ENCODE assay signal across 14 cellular contexts in genomic region chr20:49501917-49502316, GRCh38. TPM values are rescaled to one million over a fixed set of nuclear protein-coding genes. Genes with fewer than 3 reads are reported as not detected.
DNase-seq lines count a peak whose midpoint lies in the region; ATAC-seq and TF ChIP-seq lines count a peak whose summit lies in the region.
"Had no signal": no experiment of that assay in that cellular context is flagged by ENCODE, and none has a peak within 500 bp of the region (broad histone marks: within the 10 kb centered on the region; RNA-seq: fewer than 3 reads in every experiment).

No MANE protein-coding gene starts in this region.

- TF ChIP-seq RAD21 in Ishikawa (IDR thresholded peaks at IDR 0.05; ENCODE audit: low read depth), result no peak

- H3K4me3 ChIP-seq in adipocyte (ENCODE audit: low read length) (no peak overlapping the region), MG63 (no peak overlapping the region)
- H3K4me3 ChIP-seq: pancreas had no signal

- H3K9ac ChIP-seq in adipocyte (ENCODE audit: low read length), result no peak overlapping the region

- H3K27me3 ChIP-seq in adipocyte (replicated peaks; ENCODE audit: control insufficient read depth, insufficient read depth, low read length), result no peaks in the 10 kb centered on the region
- no peaks in the 10 kb centered on the region for H3K27me3 ChIP-seq in MG63
- H3K27me3 ChIP-seq: pancreas had no signal

- H3K9me3 ChIP-seq in adipocyte (ENCODE audit: control insufficient read depth, low read length) (peaks cover 8% of the 10 kb centered on the region), MG63 (0 out of 2 replicates have a peak, but pooled peaks cover 5% of the 10 kb centered on the region)
- H3K9me3 ChIP-seq: pancreas had no signal

- no peak for ATAC-seq in GM19397 (IDR thresholded peaks at IDR 0.05; ENCODE audit: unreplicated experiment)
- ATAC-seq: activated naive CD4-positive, alpha-beta T cell treated with anti-CD3 and anti-CD28 coated beads, Interleukin-2, amount 50 U/mL, for 72 hours had no signal

- TF ChIP-seq EP300 in Ishikawa (IDR thresholded peaks at IDR 0.05; ENCODE audit: borderline replicate concordance), result no peak

- H3K36me3 ChIP-seq in adipocyte (ENCODE audit: control insufficient read depth, insufficient read depth, low read length, severe bottlenecking) (peaks cover 5% of the 10 kb centered on the region), MG63 (no peaks in the 10 kb centered on the region)
- H3K36me3 ChIP-seq: pancreas had no signal

- H3K4me1 ChIP-seq in adipocyte (ENCODE audit: control insufficient read depth, insufficient read depth, low read length), result peaks cover 24% of the 10 kb centered on the region
- H3K4me1 ChIP-seq: pancreas had no signal

- DNase-seq in EL, result peak; percentile 26
- peak; percentile 50 for DNase-seq in adipocyte (ENCODE audit: low read depth)
- DNase-seq in iris pigment epithelial cell (ENCODE audit: low read depth), result peak; percentile 46
- DNase-seq in activated CD4-positive, alpha-beta T cell treated with anti-CD3 and anti-CD28 coated beads for 48 hours, result no peak
- DNase-seq in activated naive CD4-positive, alpha-beta T cell treated with anti-CD3 and anti-CD28 coated beads, Interleukin-2, amount 50 U/mL, for 16 hours, result no peak
- DNase-seq in MG63, result no peak
- DNase-seq: activated CD8-positive, alpha-beta memory T cell treated with anti-CD3 and anti-CD28 coated beads for 24 hours; Calu3; NCI-H748 treated with DMSO at 0.1 percent for 48 hours; pancreas; stimulated activated CD4-positive, alpha-beta T cell treated with anti-CD3 and anti-CD28 coated beads, Interleukin-2, amount 100 ng/mL, for 24 hours had no signal

TF ChIP-seq in Ishikawa, 13 proteins besides CTCF, POLR2A, EP300 and RAD21:
- TF ChIP-seq CEBPB (IDR thresholded peaks at IDR 0.05), result no peak
- TF ChIP-seq USF1 (IDR thresholded peaks at IDR 0.05), result peak; percentile 88

RNA-seq across cellular contexts. Expression of gene KCNB1, which starts 19.4 kb away (rescaled TPM):
- 6.5 and 7.0 TPM in 2 replicates for total RNA-seq in MG63 (2014; rRNA removed; shearing (Covaris generic); ENCODE audit: low replicate concordance)
- total RNA-seq: activated naive CD4-positive, alpha-beta T cell treated with anti-CD3 and anti-CD28 coated beads, Interleukin-2, amount 50 U/mL, for 72 hours; Calu3 had no signal

Comparison
In these comparisons a context has a peak if more than half of its experiments do, and no peak if none do; other contexts are left out.
1. DNase-seq: peak in EL (single experiment), adipocyte (single experiment) and iris pigment epithelial cell (single experiment); none in activated CD4-positive, alpha-beta T cell treated with anti-CD3 and anti-CD28 coated beads for 48 hours (single experiment), activated naive CD4-positive, alpha-beta T cell treated with anti-CD3 and anti-CD28 coated beads, Interleukin-2, amount 50 U/mL, for 16 hours (single experiment) and MG63 (single experiment).